Comparison of ENCODE assay signal across 9 cellular contexts in the genomic region with DNA sequence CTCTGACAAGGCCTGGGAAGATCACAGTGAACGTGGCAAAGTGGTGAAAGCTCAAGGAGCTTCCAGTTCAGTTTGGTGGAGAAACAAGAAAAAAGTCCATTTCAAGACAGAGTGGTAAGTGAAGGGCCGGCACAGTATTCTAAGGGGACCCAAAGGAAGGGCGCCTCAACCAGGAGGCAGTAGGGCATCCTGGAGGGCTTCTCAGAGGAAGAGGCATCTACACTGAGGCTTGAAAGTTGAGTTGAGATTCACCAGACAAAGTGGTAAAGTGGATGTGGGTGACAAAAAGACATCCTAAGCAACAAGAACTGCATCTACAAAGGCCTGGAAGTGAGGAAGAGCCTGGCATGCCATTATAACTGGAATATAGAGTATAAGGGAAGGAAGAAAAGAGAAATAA. TPM values are rescaled to one million over a fixed set of nuclear protein-coding genes. Genes with fewer than 3 reads are reported as not detected.
"Had no signal": no experiment of that assay in that cellular context is flagged by ENCODE, and none has a peak within 500 bp of the region (broad histone marks: within the 10 kb centered on the region; RNA-seq: fewer than 3 reads in every experiment).

No MANE protein-coding gene starts in this region.

- H3K27ac ChIP-seq: HL-60 had no signal

- ATAC-seq: HepG2 had no signal

- FAIRE-seq: HepG2, HTR-8/SVneo had no signal

- DNase-seq: IMR-90, KBM-7, KG1 had no signal

RNA-seq across cellular contexts. Expression of gene LRRC52, which starts 22.3 kb away (rescaled TPM):
- total RNA-seq: HepG2, HT-29, HT1080, IMR-90 had no signal
- polyA plus RNA-seq: HepG2, IgD-negative memory B cell, IMR-90 had no signal
